Comparison of ENCODE assay signal across 8 cellular contexts in genomic region chrX:48802813-48803261, GRCh38. TPM values are rescaled to one million over a fixed set of nuclear protein-coding genes. Genes with fewer than 3 reads are reported as not detected.
DNase-seq lines count a peak whose midpoint lies in the region; ATAC-seq, FAIRE-seq and TF ChIP-seq lines count a peak whose summit lies in the region.

No MANE protein-coding gene starts in this region.

- H2AFZ ChIP-seq in OCI-LY7 (ENCODE audit: low read length): peak overlapping the region; percentile 64; the same call in 1 of the 2 replicates
- H2AFZ ChIP-seq in H1 (ENCODE audit: low read length): no peak overlapping the region
- H2AFZ ChIP-seq in neuronal stem cell (ENCODE audit: low read length): peak overlapping the region; percentile 89

- H4K8ac ChIP-seq in H1 (ENCODE audit: extremely low read depth, insufficient read depth, low read length): no peak overlapping the region
- H4K8ac ChIP-seq in neuronal stem cell (ENCODE audit: low read depth, low read length): no peak overlapping the region

- H4K5ac ChIP-seq in H1 (ENCODE audit: insufficient read length, low read depth, low read length): no peak overlapping the region

- CTCF ChIA-PET in OCI-LY7 (lab: Charles Lee; ENCODE audit: unreplicated experiment): no interaction called here
- CTCF ChIA-PET in H1 (lab: Charles Lee; ENCODE audit: partially characterized antibody): no interaction called here

- H3K36me3 ChIP-seq in CD4-positive, CD25-positive, alpha-beta regulatory T cell (ENCODE audit: control insufficient read depth, insufficient read depth, low read length): no peaks in the 10 kb centered on the region
- H3K36me3 ChIP-seq in OCI-LY7 (ENCODE audit: insufficient read depth, low read length): peaks cover 14% of the 10 kb centered on the region
- peaks cover 0 to 13% (median 4%) of the 10 kb centered on the region in 4 experiments; a peak in 5 of 8 replicates for H3K36me3 ChIP-seq in H1 (ENCODE audit: control insufficient read depth in 2 of 4, insufficient read depth in 4 of 4, low read length in 3 of 4)
- H3K36me3 ChIP-seq in neuronal stem cell (replicated peaks in 1 of 2; ENCODE audit: control insufficient read depth in 2 of 2, insufficient read depth in 2 of 2, low read length in 2 of 2): peaks cover 10 to 30% of the 10 kb centered on the region in 2 donors

- POLR2A ChIA-PET in OCI-LY7 (lab: Charles Lee): no interaction called here
- POLR2A ChIA-PET in H1 (lab: Charles Lee; ENCODE audit: partially characterized antibody): no interaction called here

- peak overlapping the region; percentile 8 to 99 (median 32) for H3K27ac Mint-ChIP-seq in CD4-positive, CD25-positive, alpha-beta regulatory T cell

- H3K18ac ChIP-seq in H1 (ENCODE audit: extremely low read depth, low read length) (no peak overlapping the region), neuronal stem cell (ENCODE audit: low read length) (peak overlapping the region; percentile 76)

- H3K4me3 ChIP-seq in CD4-positive, CD25-positive, alpha-beta regulatory T cell (ENCODE audit: low read depth, low read length): peak overlapping the region; percentile 61
- H3K4me3 ChIP-seq in OCI-LY7 (ENCODE audit: low read depth, low read length, poor library complexity, severe bottlenecking) (peak overlapping the region; percentile 77), H1 (ENCODE audit: extremely low read depth in 1 of 4, insufficient read depth in 2 of 4, low read depth in 3 of 4, low read length in 4 of 4) (peak overlapping the region; percentile 60 to 92 (median 68)), neuronal stem cell (ENCODE audit: low read length in 2 of 2) (peak overlapping the region; percentile 74 to 83)

- TF ChIP-seq CTCF in OCI-LY7 (conservative IDR thresholded peaks at IDR 0.05; ENCODE audit: low read length) (no peak), H1 (IDR thresholded peaks at IDR 0.05; ENCODE audit: control extremely low read depth in 1 of 3, insufficient read depth in 1 of 3, low read depth in 1 of 3, low read length in 3 of 3) (no peak)

- H2BK120ac ChIP-seq in H1 (replicated peaks; ENCODE audit: low read depth, low read length) (no peak overlapping the region), neuronal stem cell (ENCODE audit: low read depth, low read length) (no peak overlapping the region)

- H3K9ac ChIP-seq in H1 (replicated peaks in 1 of 4; ENCODE audit: extremely low read depth in 1 of 4, low read depth in 3 of 4, low read length in 3 of 4) (peak overlapping the region; percentile 34 to 88 (median 60); a peak in 6 of 7 replicates), neuronal stem cell (ENCODE audit: low read depth, low read length, poor library complexity) (peak overlapping the region; percentile 12)

- no peaks in the 10 kb centered on the region for H3K9me3 Mint-ChIP-seq in CD4-positive, CD25-positive, alpha-beta regulatory T cell

- H3K23ac ChIP-seq in H1 (ENCODE audit: insufficient read length) (no peak overlapping the region), neuronal stem cell (ENCODE audit: low read depth, low read length, poor library complexity) (no peak overlapping the region)

- no peak for DNase-seq in CD4-positive, CD25-positive, alpha-beta regulatory T cell
- DNase-seq in OCI-LY7 (ENCODE audit: low spot score): no peak
- DNase-seq in H1 (ENCODE audit: low read depth in 1 of 2, low spot score in 2 of 2): no peak
- no peak for DNase-seq in neuronal stem cell (ENCODE audit: low spot score)
- no peak for DNase-seq in activated CD8-positive, alpha-beta memory T cell treated with anti-CD3 and anti-CD28 coated beads, Interleukin-2, amount 50 U/mL, for 48 hours
- DNase-seq in left colon: no peak
- no peak for DNase-seq in midbrain (lab: John Stamatoyannopoulos, UW)
- no peak for DNase-seq in retina

- WGBS in H1 (ENCODE audit: extremely low coverage in 1 of 2, insufficient coverage in 1 of 2, insufficient read length in 1 of 2, insufficient replicate concordance in 2 of 2, low coverage in 1 of 2, low lambda C conversion rate in 2 of 2, missing lambda C conversion rate in 1 of 2), 2 experiments: 42% methylated on average over 5 of the region's 7 CpGs; no CpG with 5 or more reads in 1 of the 2 experiments
- WGBS in neuronal stem cell (ENCODE audit: extremely low coverage in 2 of 2, insufficient read length in 2 of 2, insufficient replicate concordance in 1 of 2), 2 donors: no CpG with 5 or more reads among the region's 7 CpGs

- H3K14ac ChIP-seq in H1 (ENCODE audit: insufficient read length): no peak overlapping the region
- no peak overlapping the region for H3K14ac ChIP-seq in neuronal stem cell (ENCODE audit: low read length)

- no peak overlapping the region for H2AK5ac ChIP-seq in H1 (ENCODE audit: low read depth, low read length)
- H2AK5ac ChIP-seq in neuronal stem cell (ENCODE audit: low read depth, low read length): no peak overlapping the region

- no peak overlapping the region for H3K56ac ChIP-seq in H1 (replicated peaks; ENCODE audit: insufficient read length, low read depth, low read length)

- H3K23me2 ChIP-seq in H1 (ENCODE audit: low read depth, low read length): no peaks in the 10 kb centered on the region; the same call in 1 of the 2 replicates

- no peak overlapping the region for H2BK5ac ChIP-seq in H1 (ENCODE audit: low read depth, low read length)
- no peak overlapping the region for H2BK5ac ChIP-seq in neuronal stem cell (ENCODE audit: low read length)

- peak overlapping the region; percentile 93 for H3K27ac ChIP-seq in CD4-positive, CD25-positive, alpha-beta regulatory T cell (ENCODE audit: insufficient read depth, low read length, poor library complexity, severe bottlenecking)
- peak overlapping the region; percentile 86 for H3K27ac ChIP-seq in OCI-LY7 (ENCODE audit: low read depth, low read length, poor library complexity, severe bottlenecking)
- peak overlapping the region; percentile 36; the same call in 1 of the 2 replicates for H3K27ac ChIP-seq in H1 (ENCODE audit: low read depth, low read length)
- peak overlapping the region; percentile 97 for H3K27ac ChIP-seq in neuronal stem cell (replicated peaks; ENCODE audit: low read length)

- peak overlapping the region; percentile 82 to 98 (median 94) for H3K4me3 Mint-ChIP-seq in CD4-positive, CD25-positive, alpha-beta regulatory T cell

- H3K4me2 ChIP-seq in OCI-LY7 (ENCODE audit: low read length) (peak overlapping the region; percentile 97), H1 (ENCODE audit: insufficient read depth in 1 of 2, low read depth in 2 of 2, low read length in 2 of 2) (peak overlapping the region; percentile 66 to 75), neuronal stem cell (ENCODE audit: insufficient read depth, low read length, poor library complexity, severe bottlenecking) (peak overlapping the region; percentile 66)

- H4K91ac ChIP-seq in H1 (replicated peaks; ENCODE audit: insufficient read length, low read length): no peak overlapping the region
- H4K91ac ChIP-seq in neuronal stem cell (ENCODE audit: low read depth, low read length, poor library complexity): no peak overlapping the region

- no peak for TF ChIP-seq POLR2A in H1 (IDR thresholded peaks at IDR 0.05; ENCODE audit: control extremely low read depth in 1 of 2, low read depth in 2 of 2, low read length in 2 of 2)

- no peak for ATAC-seq in CD4-positive, CD25-positive, alpha-beta regulatory T cell (ENCODE audit: low read depth in 2 of 2)
- no peak for ATAC-seq in left colon

- intact Hi-C loops in OCI-LY7 (cut with micrococcal nuclease; ENCODE audit: unreplicated experiment) (loop anchor here (5.0 to 10.0 kb wide), 2 partner anchors 66 to 92 kb away; partner anchors contain the start of genes PQBP1 and TIMM17B), left colon (cut with DNase I, micrococcal nuclease) (no loop called here)

- H3K79me1 ChIP-seq in H1 (ENCODE audit: low read depth, low read length) (no peaks in the 10 kb centered on the region), neuronal stem cell (ENCODE audit: low read depth, low read length) (no peaks in the 10 kb centered on the region)

- H2BK15ac ChIP-seq in H1 (ENCODE audit: low read length): no peak overlapping the region
- no peak overlapping the region for H2BK15ac ChIP-seq in neuronal stem cell (ENCODE audit: low read length)

- peaks cover 5% of the 10 kb centered on the region for H3K36me3 Mint-ChIP-seq in CD4-positive, CD25-positive, alpha-beta regulatory T cell

- H2BK12ac ChIP-seq in H1 (ENCODE audit: low read depth, low read length) (no peak overlapping the region), neuronal stem cell (ENCODE audit: low read length) (no peak overlapping the region)

- H3K4ac ChIP-seq in H1 (replicated peaks; ENCODE audit: insufficient read length, low read depth, low read length) (no peak overlapping the region), neuronal stem cell (ENCODE audit: low read length) (no peak overlapping the region)

- peaks cover 8% of the 10 kb centered on the region; the same call in 1 of the 2 replicates for H3K79me2 ChIP-seq in OCI-LY7 (ENCODE audit: insufficient read depth, low read depth, low read length)
- H3K79me2 ChIP-seq in H1 (ENCODE audit: control insufficient read depth in 1 of 2, insufficient read depth in 2 of 2, low read length in 2 of 2): no peaks in the 10 kb centered on the region

- TF ChIP-seq EP300 in H1 (IDR thresholded peaks at IDR 0.05; ENCODE audit: borderline replicate concordance in 1 of 2, low read depth in 2 of 2, low read length in 2 of 2): no peak

- H2BK20ac ChIP-seq in H1 (ENCODE audit: low read length): no peak overlapping the region

- FAIRE-seq in H1 (lab: Jason Lieb, UNC): no peak

- peaks cover 3 to 11% (median 7%) of the 10 kb centered on the region in 4 donors for H3K4me1 Mint-ChIP-seq in CD4-positive, CD25-positive, alpha-beta regulatory T cell

- H3K9me3 ChIP-seq in CD4-positive, CD25-positive, alpha-beta regulatory T cell (ENCODE audit: control insufficient read depth in 2 of 2, low read length in 2 of 2): no peaks in the 10 kb centered on the region
- H3K9me3 ChIP-seq in OCI-LY7 (ENCODE audit: low read length) (no peaks in the 10 kb centered on the region), H1 (ENCODE audit: insufficient read depth in 2 of 2, low read depth in 1 of 2, low read length in 1 of 2) (no peaks in the 10 kb centered on the region), neuronal stem cell (replicated peaks in 1 of 2; ENCODE audit: control insufficient read depth in 2 of 2, insufficient read depth in 1 of 2, low read depth in 1 of 2, low read length in 2 of 2) (no peaks in the 10 kb centered on the region)

- no peaks in the 10 kb centered on the region for H4K20me1 ChIP-seq in OCI-LY7 (ENCODE audit: insufficient read depth, low read length)
- no peaks in the 10 kb centered on the region for H4K20me1 ChIP-seq in H1 (replicated peaks in 1 of 2; ENCODE audit: control insufficient read depth in 1 of 2, insufficient read depth in 2 of 2, low read length in 2 of 2)

- no peaks in the 10 kb centered on the region for H3K4me1 ChIP-seq in CD4-positive, CD25-positive, alpha-beta regulatory T cell (ENCODE audit: control insufficient read depth, insufficient read depth, low read length, poor library complexity, severe bottlenecking)
- H3K4me1 ChIP-seq in OCI-LY7 (ENCODE audit: insufficient read depth, low read length, poor library complexity, severe bottlenecking) (peaks cover 18% of the 10 kb centered on the region), H1 (replicated peaks in 1 of 4; ENCODE audit: control insufficient read depth in 3 of 4, insufficient read depth in 4 of 4, low read length in 3 of 4) (no peaks in the 10 kb centered on the region; a peak in 2 of 7 replicates), neuronal stem cell (ENCODE audit: control insufficient read depth in 2 of 2, insufficient read depth in 1 of 2, low read depth in 1 of 2, low read length in 2 of 2) (peaks cover 5 to 8% of the 10 kb centered on the region in 2 donors)

- H3K27me3 Mint-ChIP-seq in CD4-positive, CD25-positive, alpha-beta regulatory T cell: no peaks in the 10 kb centered on the region

- H3K27me3 ChIP-seq in CD4-positive, CD25-positive, alpha-beta regulatory T cell (ENCODE audit: control insufficient read depth, insufficient read depth, low read length): no peaks in the 10 kb centered on the region
- H3K27me3 ChIP-seq in H1 (replicated peaks in 1 of 4; ENCODE audit: control insufficient read depth in 3 of 4, extremely low read depth in 1 of 4, insufficient read depth in 3 of 4, low read length in 3 of 4) (no peaks in the 10 kb centered on the region), neuronal stem cell (ENCODE audit: control insufficient read depth in 3 of 3, insufficient read depth in 3 of 3, low read depth in 1 of 3, low read length in 3 of 3) (no peaks in the 10 kb centered on the region)

- TF ChIP-seq RAD21 in H1 (IDR thresholded peaks at IDR 0.05 in 1 of 2, conservative IDR thresholded peaks at IDR 0.05 in 1 of 2; ENCODE audit: low read depth in 2 of 2, low read length in 2 of 2): no peak

- BruUV-seq in OCI-LY7 (replicated peaks; lab: Mats Ljungman, UMichigan): TSS peak; percentile 54

- H3K9me2 ChIP-seq in OCI-LY7 (ENCODE audit: insufficient read depth, low read length): no peaks in the 10 kb centered on the region

RNA-seq across cellular contexts. Expression of gene HDAC6, which starts 1.0 kb away (rescaled TPM):
- total RNA-seq in CD4-positive, CD25-positive, alpha-beta regulatory T cell: 86.6 TPM
- 10 to 100 TPM; 12.6 to 22.0 (median 17.7) TPM for polyA plus RNA-seq in CD4-positive, CD25-positive, alpha-beta regulatory T cell
- 62.0 and 73.6 TPM in 2 replicates for total RNA-seq in OCI-LY7 (2014; rRNA removed; shearing (Covaris generic))
- total RNA-seq in OCI-LY7 (2022) (108 and 121 TPM in 2 replicates), left colon (10 to 100 TPM; 78.9 to 91.8 TPM)
- 46.4 and 51.8 TPM in 2 replicates for total RNA-seq in H1 (2021; fragmentation: NEBNext Ultra II Directional; extraction: Animal tissue kit (Norgen Biotek cat#: 25700))
- 34.0 and 36.4 TPM in 2 replicates for polyA plus RNA-seq in H1 (2011; rRNA removed)
- polyA plus RNA-seq in H1 (2011; cell fraction: cytosol; rRNA removed): 41.0 TPM
- 211 TPM for polyA plus RNA-seq in H1 (2011; cell fraction: nucleus; rRNA removed)
- 43.0 to 48.8 TPM (median 45.9 TPM) in 4 replicates for polyA plus RNA-seq in H1 (2012, experiment 1 of 2)
- polyA plus RNA-seq in H1 (2012, experiment 2 of 2): 25.1 TPM
- 43.2 TPM for polyA plus RNA-seq in H1 (2013, experiment 1 of 2)
- 44.2 TPM for polyA plus RNA-seq in H1 (2013, experiment 2 of 2)
- 38.6 and 41.8 TPM in 2 replicates for polyA minus RNA-seq in H1 (2011; rRNA and poly(A)+ RNA removed)
- 27.8 TPM for polyA minus RNA-seq in H1 (2011; cell fraction: cytosol; rRNA and poly(A)+ RNA removed)
- 54.1 TPM for polyA minus RNA-seq in H1 (2011; cell fraction: nucleus; rRNA and poly(A)+ RNA removed)
- 118 TPM for polyA plus RNA-seq in neuronal stem cell (2013, experiment 1 of 2)
- 116 TPM for polyA plus RNA-seq in neuronal stem cell (2013, experiment 2 of 2)

RNA-seq across cellular contexts. Expression of gene GATA1, which starts 16.4 kb away (rescaled TPM):
- total RNA-seq in CD4-positive, CD25-positive, alpha-beta regulatory T cell: 0.67 TPM
- polyA plus RNA-seq in CD4-positive, CD25-positive, alpha-beta regulatory T cell: not detected
- total RNA-seq in OCI-LY7 (2014; rRNA removed; shearing (Covaris generic)): not detected in 2 replicates
- not detected in 2 replicates for total RNA-seq in OCI-LY7 (2022)
- not detected in 2 replicates for total RNA-seq in H1 (2021; fragmentation: NEBNext Ultra II Directional; extraction: Animal tissue kit (Norgen Biotek cat#: 25700))
- 0.05 TPM in 2 replicates for polyA plus RNA-seq in H1 (2011; rRNA removed)
- polyA plus RNA-seq in H1 (2011; cell fraction: cytosol; rRNA removed): 0.06 TPM
- polyA plus RNA-seq in H1 (2011; cell fraction: nucleus; rRNA removed): not detected
- polyA plus RNA-seq in H1 (2012, experiment 1 of 2): not detected in 4 replicates
- polyA plus RNA-seq in H1 (2012, experiment 2 of 2): not detected
- polyA plus RNA-seq in H1 (2013, experiment 1 of 2): not detected
- polyA plus RNA-seq in H1 (2013, experiment 2 of 2): not detected
- polyA minus RNA-seq in H1 (2011; rRNA and poly(A)+ RNA removed): not detected in 2 replicates
- polyA minus RNA-seq in H1 (2011; cell fraction: cytosol; rRNA and poly(A)+ RNA removed): not detected
- polyA minus RNA-seq in H1 (2011; cell fraction: nucleus; rRNA and poly(A)+ RNA removed): not detected
- polyA plus RNA-seq in neuronal stem cell (2013, experiment 1 of 2): not detected
- not detected for polyA plus RNA-seq in neuronal stem cell (2013, experiment 2 of 2)
- not detected for total RNA-seq in left colon

RNA-seq across cellular contexts. Expression of gene ERAS, which starts 23.5 kb away (rescaled TPM):
- not detected for total RNA-seq in CD4-positive, CD25-positive, alpha-beta regulatory T cell
- not detected for polyA plus RNA-seq in CD4-positive, CD25-positive, alpha-beta regulatory T cell
- 0.26 and 0.60 TPM in 2 replicates for total RNA-seq in OCI-LY7 (2014; rRNA removed; shearing (Covaris generic))
- total RNA-seq in OCI-LY7 (2022) (0.30 TPM in 1 of 2 replicates, not detected in the other), left colon (not detected)
- not detected in 2 replicates for total RNA-seq in H1 (2021; fragmentation: NEBNext Ultra II Directional; extraction: Animal tissue kit (Norgen Biotek cat#: 25700))
- 0.70 and 0.99 TPM in 2 replicates for polyA plus RNA-seq in H1 (2011; rRNA removed)
- 0.66 TPM for polyA plus RNA-seq in H1 (2011; cell fraction: cytosol; rRNA removed)
- polyA plus RNA-seq in H1 (2011; cell fraction: nucleus; rRNA removed): 1.0 TPM
- polyA plus RNA-seq in H1 (2012, experiment 1 of 2): 0.29 to 0.82 TPM (median 0.43 TPM) in 3 of 4 replicates, not detected in the other
- 0.28 TPM for polyA plus RNA-seq in H1 (2012, experiment 2 of 2)
- 0.08 TPM for polyA plus RNA-seq in H1 (2013, experiment 1 of 2)
- polyA plus RNA-seq in H1 (2013, experiment 2 of 2): not detected
- polyA minus RNA-seq in H1 (2011; rRNA and poly(A)+ RNA removed): not detected in 2 replicates
- not detected for polyA minus RNA-seq in H1 (2011; cell fraction: cytosol; rRNA and poly(A)+ RNA removed)
- not detected for polyA minus RNA-seq in H1 (2011; cell fraction: nucleus; rRNA and poly(A)+ RNA removed)
- 0.04 TPM for polyA plus RNA-seq in neuronal stem cell (2013, experiment 1 of 2)
- 0.06 TPM for polyA plus RNA-seq in neuronal stem cell (2013, experiment 2 of 2)

RNA-seq across cellular contexts. Expression of gene PCSK1N, which starts 32.6 kb away (rescaled TPM):
- total RNA-seq in CD4-positive, CD25-positive, alpha-beta regulatory T cell: 2.6 TPM
- polyA plus RNA-seq in CD4-positive, CD25-positive, alpha-beta regulatory T cell: 1 to 10 TPM; 1.4 to 9.2 (median 4.4) TPM
- total RNA-seq in OCI-LY7 (2014; rRNA removed; shearing (Covaris generic)): not detected in 2 replicates
- total RNA-seq in OCI-LY7 (2022) (not detected in 2 replicates), left colon (10 to 100 TPM in 1 of 2 donors, 1 to 10 TPM in 1; 8.8 to 21.4 TPM)
- 4.5 TPM in 2 replicates for total RNA-seq in H1 (2021; fragmentation: NEBNext Ultra II Directional; extraction: Animal tissue kit (Norgen Biotek cat#: 25700))
- 3.6 and 7.0 TPM in 2 replicates for polyA plus RNA-seq in H1 (2011; rRNA removed)
- polyA plus RNA-seq in H1 (2011; cell fraction: cytosol; rRNA removed): 2.4 TPM
- 3.7 TPM for polyA plus RNA-seq in H1 (2011; cell fraction: nucleus; rRNA removed)
- 2.0 to 5.7 TPM (median 4.6 TPM) in 4 replicates for polyA plus RNA-seq in H1 (2012, experiment 1 of 2)
- 3.3 TPM for polyA plus RNA-seq in H1 (2012, experiment 2 of 2)
- 7.9 TPM for polyA plus RNA-seq in H1 (2013, experiment 1 of 2)
- polyA plus RNA-seq in H1 (2013, experiment 2 of 2): 7.3 TPM
- polyA minus RNA-seq in H1 (2011; rRNA and poly(A)+ RNA removed): not detected in 2 replicates
- 1.1 TPM for polyA minus RNA-seq in H1 (2011; cell fraction: cytosol; rRNA and poly(A)+ RNA removed)
- 2.3 TPM for polyA minus RNA-seq in H1 (2011; cell fraction: nucleus; rRNA and poly(A)+ RNA removed)
- polyA plus RNA-seq in neuronal stem cell (2013, experiment 1 of 2): 0.70 TPM
- 0.33 TPM for polyA plus RNA-seq in neuronal stem cell (2013, experiment 2 of 2)

RNA-seq across cellular contexts. Expression of gene GLOD5, which starts 41.3 kb away (rescaled TPM):
- not detected for total RNA-seq in CD4-positive, CD25-positive, alpha-beta regulatory T cell
- not detected for polyA plus RNA-seq in CD4-positive, CD25-positive, alpha-beta regulatory T cell
- total RNA-seq in OCI-LY7 (2014; rRNA removed; shearing (Covaris generic)): not detected in 2 replicates
- not detected in 2 replicates for total RNA-seq in OCI-LY7 (2022)
- not detected in 2 replicates for total RNA-seq in H1 (2021; fragmentation: NEBNext Ultra II Directional; extraction: Animal tissue kit (Norgen Biotek cat#: 25700))
- polyA plus RNA-seq in H1 (2011; rRNA removed): 0.18 and 0.35 TPM in 2 replicates
- not detected for polyA plus RNA-seq in H1 (2011; cell fraction: cytosol; rRNA removed)
- polyA plus RNA-seq in H1 (2011; cell fraction: nucleus; rRNA removed): not detected
- polyA plus RNA-seq in H1 (2012, experiment 1 of 2): 0.29 TPM in 1 of 4 replicates, not detected in the others
- not detected for polyA plus RNA-seq in H1 (2012, experiment 2 of 2)
- polyA plus RNA-seq in H1 (2013, experiment 1 of 2): 0.14 TPM
- polyA plus RNA-seq in H1 (2013, experiment 2 of 2): 0.35 TPM
- polyA minus RNA-seq in H1 (2011; rRNA and poly(A)+ RNA removed): 0.51 TPM in 1 of 2 replicates, not detected in the other
- polyA minus RNA-seq in H1 (2011; cell fraction: cytosol; rRNA and poly(A)+ RNA removed): not detected
- not detected for polyA minus RNA-seq in H1 (2011; cell fraction: nucleus; rRNA and poly(A)+ RNA removed)
- polyA plus RNA-seq in neuronal stem cell (2013, experiment 1 of 2): not detected
- polyA plus RNA-seq in neuronal stem cell (2013, experiment 2 of 2): not detected
- total RNA-seq in left colon: 10 to 100 TPM in 1 of 2 donors, 1 to 10 TPM in 1; 9.5 to 11.4 TPM

Comparison
In these comparisons a context has a peak if more than half of its experiments do, and no peak if none do; other contexts are left out.
1. H3K27ac ChIP-seq: peak in every context shown above with its lines; median percentile 97 in neuronal stem cell; 93 in CD4-positive, CD25-positive, alpha-beta regulatory T cell; 86 in OCI-LY7; 36 in H1.